9 cellular contexts compared by ENCODE assay signal in the genomic region with DNA sequence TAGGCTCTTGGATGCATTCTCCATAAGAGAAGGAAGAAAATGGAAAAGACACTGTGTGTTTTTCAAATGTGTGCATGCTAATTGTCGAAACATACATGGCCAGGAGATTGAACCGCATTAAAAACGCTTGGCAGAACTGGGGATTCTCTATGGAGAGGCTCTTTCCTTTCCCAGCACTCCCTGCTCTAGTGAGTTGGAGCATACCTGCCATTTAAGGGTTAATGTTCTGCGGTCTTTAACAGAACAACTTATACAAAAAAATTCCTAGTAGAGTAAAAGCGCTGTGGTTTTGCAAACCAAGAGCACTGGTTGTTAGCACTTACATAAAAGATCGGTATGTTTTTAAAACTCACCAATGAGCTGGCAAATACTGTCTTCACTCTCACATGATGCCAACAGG. TPM values are rescaled to one million over a fixed set of nuclear protein-coding genes. Genes with fewer than 3 reads are reported as not detected.
DNase-seq lines count a peak whose midpoint lies in the region; ATAC-seq and TF ChIP-seq lines count a peak whose summit lies in the region.
"Had no signal": no experiment of that assay in that cellular context is flagged by ENCODE, and none has a peak within 500 bp of the region (broad histone marks: within the 10 kb centered on the region; RNA-seq: fewer than 3 reads in every experiment).

No MANE protein-coding gene starts in this region.

- peak overlapping the region; percentile 100 for H3K27ac Mint-ChIP-seq in activated B cell treated with CpG ODN at 0.5 μM for 24 hours

- peaks cover 24% of the 10 kb centered on the region for H3K36me3 ChIP-seq in lower lobe of right lung

- no peaks in the 10 kb centered on the region for H3K27me3 ChIP-seq in lower lobe of right lung (ENCODE audit: low read depth)

- H3K27ac ChIP-seq in lower lobe of right lung, result peak overlapping the region; percentile 78

- H3K4me3 Mint-ChIP-seq in activated B cell treated with CpG ODN at 0.5 μM for 24 hours, result peak overlapping the region; percentile 99

- H3K9me3 ChIP-seq in lower lobe of right lung, result no peaks in the 10 kb centered on the region

- peaks cover 45% of the 10 kb centered on the region for H3K4me1 ChIP-seq in lower lobe of right lung

- DNase-seq in CD1c-positive myeloid dendritic cell (ENCODE audit: extremely low spot score) (peak; percentile 58), activated B cell treated with CpG ODN at 0.5 μM for 24 hours (no peak), lower lobe of right lung (no peak), NCI-H526 treated with DMSO at 0.1 percent for 48 hours (lab: John Stamatoyannopoulos, UW) (no peak), NCI-H2029 treated with DMSO at 0.1 percent for 48 hours (lab: John Stamatoyannopoulos, UW) (no peak)
- DNase-seq in stimulated activated CD4-positive, alpha-beta T cell treated with anti-CD3 and anti-CD28 coated beads, Interleukin-2, amount 100 ng/mL, for 48 hours, result no peak
- DNase-seq in NK-92 treated with Interleukin-12 subunit alpha and Interleukin-12 subunit beta, amount 100 ng/mL, for 24 hours (lab: John Stamatoyannopoulos, UW), result no peak

- H3K4me3 ChIP-seq in GM12875 (ENCODE audit: low read depth, low read length), result peak overlapping the region; percentile 21
- H3K4me3 ChIP-seq in lower lobe of right lung, result peak overlapping the region; percentile 47

- intact Hi-C loops in activated B cell treated with CpG ODN at 0.5 μM for 24 hours (cut with micrococcal nuclease) (loop anchor here (2.0 kb wide), 3 partner anchors 224 to 684 kb away; a partner anchor contains a TSS), lower lobe of right lung (cut with DNase I) (no loop called here)

- CTCF ChIA-PET in activated B cell treated with CpG ODN at 0.5 μM for 24 hours (lab: Charles Lee), result interaction anchor here (0.7 to 9.9 kb wide), 14 partner anchors 14 to 91 kb away, joined by 3 to 115 read pairs (median 5); no protein-coding TSS in a partner anchor

- TF ChIP-seq CTCF in GM12875 (IDR thresholded peaks at IDR 0.05; ENCODE audit: borderline replicate concordance, insufficient read depth, low read depth, low read length), result no peak
- no peak for TF ChIP-seq CTCF in activated B cell treated with CpG ODN at 0.5 μM for 24 hours (IDR thresholded peaks at IDR 0.05)
- no peak for TF ChIP-seq CTCF in lower lobe of right lung (IDR thresholded peaks at IDR 0.05)

- H3K36me3 Mint-ChIP-seq in activated B cell treated with CpG ODN at 0.5 μM for 24 hours (ENCODE audit: low read depth), result peaks cover 66% of the 10 kb centered on the region

- H3K4me1 Mint-ChIP-seq in activated B cell treated with CpG ODN at 0.5 μM for 24 hours, result peaks cover 76% of the 10 kb centered on the region

- H3K27me3 Mint-ChIP-seq in activated B cell treated with CpG ODN at 0.5 μM for 24 hours, result no peaks in the 10 kb centered on the region

- ATAC-seq in activated B cell treated with CpG ODN at 0.5 μM for 24 hours (ENCODE audit: low read depth) (no peak), lower lobe of right lung (peak in 1 of 2 donors; percentile 22)

- no peaks in the 10 kb centered on the region for H3K9me3 Mint-ChIP-seq in activated B cell treated with CpG ODN at 0.5 μM for 24 hours

- POLR2A ChIA-PET in activated B cell treated with CpG ODN at 0.5 μM for 24 hours (lab: Charles Lee), result interaction anchor here (0.9 to 11.4 kb wide), 16 partner anchors 11 to 92 kb away, joined by 4 to 1007 read pairs (median 14); a partner anchor contains a TSS

RNA-seq across cellular contexts. Expression of a gene that starts 1.6 kb away (rescaled TPM):
- total RNA-seq in activated B cell treated with CpG ODN at 0.5 μM for 24 hours, result 129 TPM in 2 replicates
- total RNA-seq in lower lobe of right lung, result 17.1 TPM
- total RNA-seq: fibroblast of villous mesenchyme had no signal

RNA-seq across cellular contexts. Expression of a gene that starts 43.2 kb away (rescaled TPM):
- total RNA-seq in activated B cell treated with CpG ODN at 0.5 μM for 24 hours, result 1.9 and 2.4 TPM in 2 replicates
- 24.2 TPM for total RNA-seq in lower lobe of right lung
